11 cellular contexts compared by ENCODE assay signal in genomic region chr10:130686680-130687300, GRCh38.
DNase-seq lines count a peak whose midpoint lies in the region; ATAC-seq and TF ChIP-seq lines count a peak whose summit lies in the region.
"Had no signal": no experiment of that assay in that cellular context is flagged by ENCODE, and none has a peak within 500 bp of the region (broad histone marks: within the 10 kb centered on the region; RNA-seq: fewer than 3 reads in every experiment).

No MANE protein-coding gene starts in this region.

- H3K27ac ChIP-seq in WERI-Rb-1, result no peak overlapping the region
- no peak overlapping the region for H3K27ac ChIP-seq in lower lobe of right lung
- H3K27ac ChIP-seq in gastrocnemius medialis, result no peak overlapping the region
- H3K27ac ChIP-seq: skin epidermis had no signal

- H3K27me3 Mint-ChIP-seq in Caco-2 (ENCODE audit: insufficient read depth, unreplicated experiment), result no peaks in the 10 kb centered on the region
- H3K27me3 Mint-ChIP-seq: activated CD8-positive, alpha-beta T cell treated with anti-CD3 and anti-CD28 coated beads for 36 hours; stimulated activated memory B cell treated with anti-CD40 and anti-IgM and Interleukin-4, amounts not matched to agents 10 μg/mL and 1 μg/mL and 100 μg/mL, for 72 hours had no signal

- H3K36me3 ChIP-seq in Caco-2 (ENCODE audit: control insufficient read depth, insufficient read depth, low read length) (no peaks in the 10 kb centered on the region), WERI-Rb-1 (no peaks in the 10 kb centered on the region), lower lobe of right lung (no peaks in the 10 kb centered on the region), gastrocnemius medialis (no peaks in the 10 kb centered on the region)

- POLR2A ChIA-PET in Caco-2 (lab: Charles Lee), result no interaction called here

- H3K36me3 Mint-ChIP-seq in Caco-2 (ENCODE audit: insufficient read depth, unreplicated experiment), result no peaks in the 10 kb centered on the region
- H3K36me3 Mint-ChIP-seq: stimulated activated memory B cell treated with anti-CD40 and anti-IgM and Interleukin-4, amounts not matched to agents 10 μg/mL and 1 μg/mL and 100 μg/mL, for 72 hours had no signal

- H3K27me3 ChIP-seq in Caco-2 (replicated peaks; ENCODE audit: control insufficient read depth, insufficient read depth, low read length) (no peaks in the 10 kb centered on the region), WERI-Rb-1 (ENCODE audit: insufficient read depth, low read depth, severe bottlenecking) (no peaks in the 10 kb centered on the region), lower lobe of right lung (ENCODE audit: low read depth) (no peaks in the 10 kb centered on the region), gastrocnemius medialis (no peaks in the 10 kb centered on the region)

- TF ChIP-seq POLR2A in gastrocnemius medialis (IDR thresholded peaks at IDR 0.05), result no peak

- H3K4me3 Mint-ChIP-seq in Caco-2 (ENCODE audit: unreplicated experiment), result no peak overlapping the region
- H3K4me3 Mint-ChIP-seq: activated CD8-positive, alpha-beta T cell treated with anti-CD3 and anti-CD28 coated beads for 36 hours; stimulated activated memory B cell treated with anti-CD40 and anti-IgM and Interleukin-4, amounts not matched to agents 10 μg/mL and 1 μg/mL and 100 μg/mL, for 72 hours had no signal

- DNase-seq in Caco-2 (peak in 1 of 2 experiments; percentile 12), WERI-Rb-1 (peak; percentile 69), lower lobe of right lung (no peak), NCI-H1694 treated with DMSO at 0.1 percent for 48 hours (lab: John Stamatoyannopoulos, UW) (no peak), gastrocnemius medialis (no peak)
- no peak for DNase-seq in activated effector memory CD4-positive, alpha-beta T cell treated with anti-CD3 and anti-CD28 coated beads, Interleukin-2, amount 50 U/mL, for 16 hours
- no peak for DNase-seq in stimulated activated CD4-positive, alpha-beta T cell treated with anti-CD3 and anti-CD28 coated beads, Interleukin-12 subunit alpha, Interleukin-12 subunit beta, amount 100 ng/mL, for 4 hours
- DNase-seq: activated CD8-positive, alpha-beta T cell treated with anti-CD3 and anti-CD28 coated beads for 36 hours had no signal

- H3K9me3 Mint-ChIP-seq in Caco-2 (ENCODE audit: unreplicated experiment), result peaks cover 10% of the 10 kb centered on the region

- in situ Hi-C loops in gastrocnemius medialis (cut with MboI; ENCODE audit: low sequenced_read_pairs in 4 of 4), result no loop called here

- TF ChIP-seq CTCF in Caco-2 (IDR thresholded peaks at IDR 0.05; ENCODE audit: insufficient read depth in 1 of 2, low read depth in 1 of 2, low read length in 1 of 2, severe bottlenecking in 1 of 2, unreplicated experiment in 1 of 2), result peak; percentile 9 to 19
- peak; percentile 69 for TF ChIP-seq CTCF in LNCAP (IDR thresholded peaks at IDR 0.05)
- TF ChIP-seq CTCF in WERI-Rb-1 (IDR thresholded peaks at IDR 0.05; ENCODE audit: low read depth, low read length), result peak; percentile 80
- peak; percentile 21 for TF ChIP-seq CTCF in lower lobe of right lung (IDR thresholded peaks at IDR 0.05)
- no peak for TF ChIP-seq CTCF in gastrocnemius medialis (IDR thresholded peaks at IDR 0.05 in 4 of 5, conservative IDR thresholded peaks at IDR 0.05 in 1 of 5)

- CTCF ChIA-PET in Caco-2 (lab: Charles Lee), result no interaction called here

- BruUV-seq in Caco-2 (replicated peaks; lab: Mats Ljungman, UMichigan), result no TSS peak

- ATAC-seq in lower lobe of right lung (no peak), gastrocnemius medialis (no peak)
- ATAC-seq: activated CD8-positive, alpha-beta T cell treated with anti-CD3 and anti-CD28 coated beads for 36 hours; stimulated activated memory B cell treated with anti-CD40 and anti-IgM and Interleukin-4, amounts not matched to agents 10 μg/mL and 1 μg/mL and 100 μg/mL, for 72 hours had no signal

- H3K4me1 Mint-ChIP-seq in Caco-2 (ENCODE audit: low read depth, unreplicated experiment), result no peaks in the 10 kb centered on the region
- H3K4me1 Mint-ChIP-seq: stimulated activated memory B cell treated with anti-CD40 and anti-IgM and Interleukin-4, amounts not matched to agents 10 μg/mL and 1 μg/mL and 100 μg/mL, for 72 hours had no signal

- H3K4me1 ChIP-seq in Caco-2, result no peaks in the 10 kb centered on the region
- H3K4me1 ChIP-seq in lower lobe of right lung, result no peaks in the 10 kb centered on the region
- no peaks in the 10 kb centered on the region for H3K4me1 ChIP-seq in gastrocnemius medialis

- no peak overlapping the region for H3K27ac Mint-ChIP-seq in Caco-2 (ENCODE audit: unreplicated experiment)
- H3K27ac Mint-ChIP-seq: activated CD8-positive, alpha-beta T cell treated with anti-CD3 and anti-CD28 coated beads for 36 hours; stimulated activated memory B cell treated with anti-CD40 and anti-IgM and Interleukin-4, amounts not matched to agents 10 μg/mL and 1 μg/mL and 100 μg/mL, for 72 hours had no signal

- H3K9me3 ChIP-seq in Caco-2, result no peaks in the 10 kb centered on the region; the same call in 1 of the 2 replicates
- H3K9me3 ChIP-seq in WERI-Rb-1 (ENCODE audit: severe bottlenecking), result no peaks in the 10 kb centered on the region
- H3K9me3 ChIP-seq in lower lobe of right lung, result no peaks in the 10 kb centered on the region
- no peaks in the 10 kb centered on the region for H3K9me3 ChIP-seq in gastrocnemius medialis

- intact Hi-C loops in Caco-2 (cut with micrococcal nuclease; ENCODE audit: unreplicated experiment) (no loop called here), lower lobe of right lung (cut with DNase I) (no loop called here), gastrocnemius medialis (cut with DNase I; ENCODE audit: low total_unique reads) (no loop called here)

- H3K4me3 ChIP-seq in Caco-2 (ENCODE audit: low read depth, low read length) (no peak overlapping the region), WERI-Rb-1 (ENCODE audit: low read depth, low read length) (no peak overlapping the region), lower lobe of right lung (no peak overlapping the region), gastrocnemius medialis (no peak overlapping the region)
- H3K4me3 ChIP-seq: skin epidermis had no signal

Comparison
In these comparisons a context has a peak if more than half of its experiments do, and no peak if none do; other contexts are left out.
1. CTCF ChIP-seq: peak in Caco-2 (2 of 2), LNCAP (single experiment), WERI-Rb-1 (single experiment) and lower lobe of right lung (single experiment); none in gastrocnemius medialis (0 of 5).